ENCODE assay signal across 9 cellular contexts in genomic region chr17:1999557-2000251, GRCh38. TPM values are rescaled to one million over a fixed set of nuclear protein-coding genes. Genes with fewer than 3 reads are reported as not detected.
DNase-seq lines count a peak whose midpoint lies in the region; ATAC-seq and TF ChIP-seq lines count a peak whose summit lies in the region.
"Had no signal": no experiment of that assay in that cellular context is flagged by ENCODE, and none has a peak within 500 bp of the region (broad histone marks: within the 10 kb centered on the region; RNA-seq: fewer than 3 reads in every experiment).

No MANE protein-coding gene starts in this region.

- POLR2A ChIA-PET in PC-3 (lab: Charles Lee; ENCODE audit: unreplicated experiment): no interaction called here

- H3K4me3 ChIP-seq in PC-3 (ENCODE audit: low read length) (no peak overlapping the region), esophagus squamous epithelium (peak overlapping the region in 1 of 4 donors; percentile 33), neuronal stem cell (ENCODE audit: low read length in 2 of 2) (peak overlapping the region; percentile 1 to 9)

- peak overlapping the region; percentile 19 for H3K4ac ChIP-seq in neuronal stem cell (ENCODE audit: low read length)

- H3K23ac ChIP-seq in neuronal stem cell (ENCODE audit: low read depth, low read length, poor library complexity): no peak overlapping the region

- peak; percentile 12; the same call in 1 of the 2 replicates for ATAC-seq in PC-3
- ATAC-seq in HG02852 (IDR thresholded peaks at IDR 0.05; ENCODE audit: unreplicated experiment): no peak
- no peak for ATAC-seq in GM18861 (IDR thresholded peaks at IDR 0.05; ENCODE audit: unreplicated experiment)

- H3K9me2 ChIP-seq in PC-3 (replicated peaks; ENCODE audit: low read length): no peaks in the 10 kb centered on the region

- no peaks in the 10 kb centered on the region for H3K9me3 ChIP-seq in PC-3 (ENCODE audit: low read length)
- no peaks in the 10 kb centered on the region for H3K9me3 ChIP-seq in esophagus squamous epithelium
- H3K9me3 ChIP-seq in neuronal stem cell (replicated peaks in 1 of 2; ENCODE audit: control insufficient read depth in 2 of 2, insufficient read depth in 1 of 2, low read depth in 1 of 2, low read length in 2 of 2): peaks cover 0 to 2% of the 10 kb centered on the region in 2 donors

- no peak overlapping the region for H2BK120ac ChIP-seq in neuronal stem cell (ENCODE audit: low read depth, low read length)

- no peak overlapping the region for H3K9ac ChIP-seq in PC-3 (ENCODE audit: low read length)
- H3K9ac ChIP-seq in neuronal stem cell (ENCODE audit: low read depth, low read length, poor library complexity): peak overlapping the region; percentile 64

- DNase-seq in GM03348 (ENCODE audit: low spot score) (peak; percentile 41), PC-3 (peak; percentile 19), esophagus squamous epithelium (lab: John Stamatoyannopoulos, UW) (no peak), neuronal stem cell (ENCODE audit: low spot score) (peak; percentile 66), NCI-H226 (no peak)
- DNase-seq in stimulated activated naive CD4-positive, alpha-beta T cell treated with Interleukin-2 at 50 U/mL for 16 hours (lab: John Stamatoyannopoulos, UW): no peak

- no peak for TF ChIP-seq POLR2A in esophagus squamous epithelium (IDR thresholded peaks at IDR 0.05)

- no peaks in the 10 kb centered on the region for H3K79me1 ChIP-seq in neuronal stem cell (ENCODE audit: low read depth, low read length)

- H3F3A ChIP-seq in PC-3 (ENCODE audit: low read length, unreplicated experiment): no peaks in the 10 kb centered on the region

- no peak overlapping the region for H3K14ac ChIP-seq in neuronal stem cell (ENCODE audit: low read length)

- CTCF ChIA-PET in PC-3 (lab: Charles Lee): interaction anchor here (1.3 kb wide), 1 partner anchor 91 kb away, joined by 3 read pairs; no protein-coding TSS in a partner anchor

- H3K4me1 ChIP-seq in PC-3 (ENCODE audit: insufficient read depth, low read length): peaks cover 12% of the 10 kb centered on the region
- H3K4me1 ChIP-seq in esophagus squamous epithelium: peaks cover 30 to 62% (median 33%) of the 10 kb centered on the region in 3 donors
- H3K4me1 ChIP-seq in neuronal stem cell (ENCODE audit: control insufficient read depth in 2 of 2, insufficient read depth in 1 of 2, low read depth in 1 of 2, low read length in 2 of 2): peaks cover 28 to 38% of the 10 kb centered on the region in 2 donors

- H4K91ac ChIP-seq in neuronal stem cell (ENCODE audit: low read depth, low read length, poor library complexity): peak overlapping the region; percentile 47

- no peaks in the 10 kb centered on the region for H3K36me3 ChIP-seq in PC-3 (ENCODE audit: low read depth, low read length)
- no peaks in the 10 kb centered on the region for H3K36me3 ChIP-seq in esophagus squamous epithelium
- no peaks in the 10 kb centered on the region for H3K36me3 ChIP-seq in neuronal stem cell (replicated peaks in 1 of 2; ENCODE audit: control insufficient read depth in 2 of 2, insufficient read depth in 2 of 2, low read length in 2 of 2)

- TF ChIP-seq CTCF in PC-3 (conservative IDR thresholded peaks at IDR 0.05; ENCODE audit: low read depth, low read length): no peak
- TF ChIP-seq CTCF in esophagus squamous epithelium (IDR thresholded peaks at IDR 0.05): no peak

- H3K18ac ChIP-seq in neuronal stem cell (ENCODE audit: low read length): peak overlapping the region; percentile 93

- no peak overlapping the region for H4K8ac ChIP-seq in neuronal stem cell (ENCODE audit: low read depth, low read length)

- no TSS peak for BruUV-seq in PC-3 (replicated peaks; lab: Mats Ljungman, UMichigan)

- peak overlapping the region; percentile 43 for H2AK5ac ChIP-seq in neuronal stem cell (ENCODE audit: low read depth, low read length)

- H2BK15ac ChIP-seq in neuronal stem cell (ENCODE audit: low read length): peak overlapping the region; percentile 18

- H4K20me1 ChIP-seq in PC-3 (ENCODE audit: low read length): no peaks in the 10 kb centered on the region

- H3K27ac ChIP-seq in PC-3 (ENCODE audit: low read length) (no peak overlapping the region), esophagus squamous epithelium (peak overlapping the region; percentile 54 to 80 (median 77)), neuronal stem cell (replicated peaks; ENCODE audit: low read length) (peak overlapping the region; percentile 92)

- whole genome bisulfite sequencing in esophagus squamous epithelium, 2 donors: 9 to 34% methylated on average over 8 to 13 of the region's 13 CpGs
- no CpG with 5 or more reads among the region's 13 CpGs for WGBS in neuronal stem cell (ENCODE audit: extremely low coverage in 2 of 2, insufficient read length in 2 of 2, insufficient replicate concordance in 1 of 2), 2 donors

- H3K4me2 ChIP-seq in PC-3 (ENCODE audit: low read length) (no peak overlapping the region), neuronal stem cell (ENCODE audit: insufficient read depth, low read length, poor library complexity, severe bottlenecking) (peak overlapping the region; percentile 48)

- H2BK5ac ChIP-seq in neuronal stem cell (ENCODE audit: low read length): peak overlapping the region; percentile 8

- H3K79me2 ChIP-seq in PC-3 (ENCODE audit: low read length): peaks cover 8% of the 10 kb centered on the region; the same call in 1 of the 2 replicates

- H2BK12ac ChIP-seq in neuronal stem cell (ENCODE audit: low read length): peak overlapping the region; percentile 36

- H3K27me3 ChIP-seq in PC-3 (ENCODE audit: low read length) (no peaks in the 10 kb centered on the region), esophagus squamous epithelium (peaks cover 0 to 31% (median 0%) of the 10 kb centered on the region in 4 donors), neuronal stem cell (ENCODE audit: control insufficient read depth in 3 of 3, insufficient read depth in 3 of 3, low read depth in 1 of 3, low read length in 3 of 3) (no peaks in the 10 kb centered on the region)

- intact Hi-C loops in PC-3 (cut with micrococcal nuclease) (no loop called here), esophagus squamous epithelium (cut with DNase I) (no loop called here)

- no peak overlapping the region for H2AFZ ChIP-seq in PC-3 (ENCODE audit: low read length)
- H2AFZ ChIP-seq in neuronal stem cell (ENCODE audit: low read length): peak overlapping the region; percentile 57

RNA-seq across cellular contexts. Expression of gene RTN4RL1, which starts 25.4 kb away (rescaled TPM):
- 6.9 and 7.9 TPM in 2 replicates for total RNA-seq in PC-3 (2014; rRNA removed)
- total RNA-seq in esophagus squamous epithelium: 1 to 10 TPM; 1.1 to 4.0 (median 2.0) TPM
- polyA plus RNA-seq in neuronal stem cell (2013, experiment 1 of 2): 4.0 TPM
- 3.9 TPM for polyA plus RNA-seq in neuronal stem cell (2013, experiment 2 of 2)
- total RNA-seq: epithelial cell of proximal tubule had no signal

RNA-seq across cellular contexts. Expression of gene DPH1, which starts 30.2 kb away (rescaled TPM):
- total RNA-seq in PC-3 (2014; rRNA removed) (47.9 and 57.4 TPM in 2 replicates), esophagus squamous epithelium (10 to 100 TPM; 14.9 to 55.7 (median 22.7) TPM)
- 19.6 TPM for polyA plus RNA-seq in neuronal stem cell (2013, experiment 1 of 2)
- polyA plus RNA-seq in neuronal stem cell (2013, experiment 2 of 2): 18.0 TPM

RNA-seq across cellular contexts. Expression of gene OVCA2, which starts 42.1 kb away (rescaled TPM):
- total RNA-seq in PC-3 (2014; rRNA removed) (45.7 and 58.6 TPM in 2 replicates), esophagus squamous epithelium (10 to 100 TPM; 42.3 to 70.5 (median 53.2) TPM)
- polyA plus RNA-seq in neuronal stem cell (2013, experiment 1 of 2): 13.9 TPM
- polyA plus RNA-seq in neuronal stem cell (2013, experiment 2 of 2): 14.2 TPM

RNA-seq across cellular contexts. Expression of gene HIC1, which starts 55.2 kb away (rescaled TPM):
- 2.0 and 4.4 TPM in 2 replicates for total RNA-seq in PC-3 (2014; rRNA removed)
- total RNA-seq in esophagus squamous epithelium: 10 to 100 TPM in 1 of 4 donors, 1 to 10 TPM in 3; 2.1 to 14.1 (median 5.9) TPM
- polyA plus RNA-seq in neuronal stem cell (2013, experiment 1 of 2): 0.08 TPM
- 0.04 TPM for polyA plus RNA-seq in neuronal stem cell (2013, experiment 2 of 2)

Comparison
In these comparisons a context has a peak if more than half of its experiments do, and no peak if none do; other contexts are left out.
1. DNase-seq: peak in GM03348 (single experiment), PC-3 (single experiment) and neuronal stem cell (single experiment); none in esophagus squamous epithelium (single experiment), stimulated activated naive CD4-positive, alpha-beta T cell treated with Interleukin-2 at 50 U/mL for 16 hours (single experiment) and NCI-H226 (single experiment).